1 cellular context compared by ENCODE assay signal in genomic region chr2:119759451-119760236, GRCh38.
TF ChIP-seq lines count a peak whose summit lies in the region.

Gene PTPN4 (plus strand): TSS chr2:119759922. CDS start chr2:119809854, 49,932 bp downstream.

TF ChIP-seq in K562, 482 proteins besides CTCF, POLR2A, EP300 and RAD21 (continued from another document and continues in another):
- TF ChIP-seq CHAMP1 (IDR thresholded peaks at IDR 0.05) (peak; percentile 50; the same call in 1 of the 2 replicates), ZBTB34 (CRISPR knock-in tag; IDR thresholded peaks at IDR 0.05) (no peak), ZNF77 (CRISPR knock-in tag; IDR thresholded peaks at IDR 0.05) (no peak), ZNF407 (IDR thresholded peaks at IDR 0.05; ENCODE audit: low read depth) (no peak), ZNF280A (IDR thresholded peaks at IDR 0.05; ENCODE audit: low read depth, partially characterized antibody) (no peak), FOXO4 (CRISPR knock-in tag; IDR thresholded peaks at IDR 0.05) (no peak), ELK3 (CRISPR knock-in tag; IDR thresholded peaks at IDR 0.05) (no peak), SMARCC2 (IDR thresholded peaks at IDR 0.05; ENCODE audit: low read depth) (no peak), TCF3 (CRISPR knock-in tag; IDR thresholded peaks at IDR 0.05) (peak; percentile 39; the same call in 1 of the 2 replicates), SETDB1 (IDR thresholded peaks at IDR 0.05; ENCODE audit: low read length) (peak; percentile 38), TRIM28 (IDR thresholded peaks at IDR 0.05) (0 out of 2 replicates have a peak, but pooled peaks have one; percentile 17), NFATC3 (IDR thresholded peaks at IDR 0.05) (no peak), ZNF134 (CRISPR knock-in tag; conservative IDR thresholded peaks at IDR 0.05) (no peak), ZNF444 (CRISPR knock-in tag; IDR thresholded peaks at IDR 0.05) (no peak; the same call in 1 of the 2 replicates), ZNF277 (CRISPR knock-in tag; IDR thresholded peaks at IDR 0.05; ENCODE audit: borderline replicate concordance) (no peak), PREB (CRISPR knock-in tag; IDR thresholded peaks at IDR 0.05) (no peak), ZNF41 (CRISPR knock-in tag; conservative IDR thresholded peaks at IDR 0.05) (no peak), RBM17 (IDR thresholded peaks at IDR 0.05; ENCODE audit: borderline replicate concordance, low read depth, low read length) (no peak), HDAC8 (tag; IDR thresholded peaks at IDR 0.05) (no peak), SIN3A (IDR thresholded peaks at IDR 0.05; ENCODE audit: borderline replicate concordance in 2 of 2, control insufficient read depth in 1 of 2, low read depth in 2 of 2, low read length in 2 of 2) (peak; percentile 18 to 50; a peak in 2 of 4 replicates), MAX (CRISPR knock-in tag; IDR thresholded peaks at IDR 0.05) (peak; percentile 88), HMG20B (CRISPR knock-in tag; IDR thresholded peaks at IDR 0.05) (no peak), JUN (IDR thresholded peaks at IDR 0.05; ENCODE audit: borderline replicate concordance, low read depth, low read length) (peak; percentile 42; the same call in 1 of the 2 replicates), JUN (CRISPR knock-in tag; IDR thresholded peaks at IDR 0.05; ENCODE audit: borderline replicate concordance) (no peak; the same call in 1 of the 2 replicates), ATF4 (CRISPR knock-in tag; IDR thresholded peaks at IDR 0.05) (no peak), TBP (optimal IDR thresholded peaks at IDR 0.05; ENCODE audit: low read depth, low read length) (peak; percentile 93), POLR2H (tag; IDR thresholded peaks at IDR 0.05; ENCODE audit: low read depth) (peak; percentile 54; the same call in 1 of the 2 replicates), NFYB (IDR thresholded peaks at IDR 0.05; ENCODE audit: extremely low read depth, insufficient read length) (peak; percentile 52), COPS2 (conservative IDR thresholded peaks at IDR 0.05) (no peak), CBX8 (IDR thresholded peaks at IDR 0.05; ENCODE audit: borderline replicate concordance, extremely low read depth, low read depth, low read length, poor library complexity, severe bottlenecking) (no peak), ELK1 (CRISPR knock-in tag; IDR thresholded peaks at IDR 0.05) (no peak), ZNF121 (CRISPR knock-in tag; conservative IDR thresholded peaks at IDR 0.05) (no peak), PML (IDR thresholded peaks at IDR 0.05; ENCODE audit: low read length) (0 out of 2 replicates have a peak, but pooled peaks have one; percentile 58), SIX5 (IDR thresholded peaks at IDR 0.05; ENCODE audit: borderline replicate concordance in 1 of 2, insufficient read depth in 1 of 2, low read depth in 1 of 2, low read length in 2 of 2) (no peak), RBM25 (IDR thresholded peaks at IDR 0.05; ENCODE audit: low read depth, low read length, severe bottlenecking) (peak; percentile 100), GTF2A2 (tag; IDR thresholded peaks at IDR 0.05) (no peak)
